ENCODE assay signal across 9 cellular contexts in the genomic region with DNA sequence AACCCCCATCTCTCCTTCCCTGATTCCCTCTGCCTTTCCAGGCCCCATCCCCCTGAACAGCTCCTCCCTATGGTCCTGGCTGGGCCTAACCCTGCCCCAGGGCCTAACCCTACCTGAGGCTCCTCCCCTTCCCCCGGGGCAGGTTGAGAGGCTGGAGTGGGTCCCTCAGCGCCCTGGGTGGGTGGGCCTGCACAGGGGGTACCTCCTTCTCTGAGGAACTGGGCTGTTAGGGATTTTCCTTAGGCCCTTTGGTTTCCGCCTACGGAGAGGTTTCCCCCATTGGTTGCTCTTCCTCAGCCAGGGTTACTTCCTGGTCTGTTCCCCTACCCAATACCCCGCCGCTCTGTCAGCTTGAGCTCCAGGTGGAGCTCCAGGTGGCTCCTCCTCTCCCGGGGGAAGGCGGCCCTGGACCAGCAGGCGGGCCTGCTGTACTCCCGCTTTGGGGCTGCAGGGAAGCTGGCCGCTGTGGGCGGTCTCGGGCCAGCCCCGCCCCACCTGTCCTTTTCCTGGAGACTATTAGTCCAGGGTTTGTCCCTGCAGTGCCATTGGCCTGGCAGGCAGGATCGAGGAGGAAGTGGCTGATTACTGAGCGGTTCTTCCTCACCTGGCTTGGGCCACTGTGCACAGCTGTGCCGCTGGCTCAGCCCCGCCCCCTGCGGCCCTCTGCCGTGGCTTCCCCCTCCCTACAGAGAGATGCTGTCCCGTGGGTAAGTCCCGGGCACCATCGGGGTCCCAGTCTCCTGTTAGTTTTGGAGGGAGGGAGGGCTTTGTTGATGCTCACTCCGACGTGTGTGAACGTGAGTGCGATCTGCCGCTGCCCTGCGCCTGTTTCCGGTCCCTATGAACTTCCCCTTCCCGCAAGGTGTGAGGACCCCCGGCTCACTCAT. TPM values are rescaled to one million over a fixed set of nuclear protein-coding genes. Genes with fewer than 3 reads are reported as not detected.
DNase-seq lines count a peak whose midpoint lies in the region; ATAC-seq, FAIRE-seq and TF ChIP-seq lines count a peak whose summit lies in the region.
"Had no signal": no experiment of that assay in that cellular context is flagged by ENCODE, and none has a peak within 500 bp of the region (broad histone marks: within the 10 kb centered on the region; RNA-seq: fewer than 3 reads in every experiment).

No MANE protein-coding gene starts in this region.

- intact Hi-C loops in ovary (cut with DNase I) = loop anchor here in 3 of 4 donors (5.0 kb wide), 1 partner anchor 166 kb away; no protein-coding TSS in a partner anchor

- H3K27ac ChIP-seq in A549 = peak overlapping the region; percentile 80 to 90
- peak overlapping the region in 1 of 2 donors; percentile 23 for H3K27ac ChIP-seq in ovary
- no peak overlapping the region for H3K27ac ChIP-seq in brain microvascular endothelial cell

- H3K4me1 Mint-ChIP-seq in activated CD4-positive, alpha-beta T cell treated with anti-CD3 and anti-CD28 coated beads, Interleukin-2, amount 10 ng/mL, durations not matched to agents 7 days and 5 days = peaks cover 74% of the 10 kb centered on the region

- in situ Hi-C loops in brain microvascular endothelial cell (cut with HindIII; ENCODE audit: low pct_ligation_motif_present, low sequenced_read_pairs) = no loop called here

- DNase-seq in A549 (ENCODE audit: low read depth in 1 of 2, low spot score in 1 of 2) (peak; percentile 93 to 96), GM19239 (ENCODE audit: insufficient read length, low spot score) (no peak), NCI-H146 (lab: John Stamatoyannopoulos, UW) (peak; percentile 100), erythroblast (lab: John Stamatoyannopoulos, UW) (no peak), ovary (peak in 4 of 5 donors; percentile 41 to 68 (median 54)), brain microvascular endothelial cell (no peak)
- peak; percentile 81 for DNase-seq in activated CD4-positive, alpha-beta T cell treated with anti-CD3 and anti-CD28 coated beads, Interleukin-2, amount 10 ng/mL, durations not matched to agents 7 days and 5 days

- no peaks in the 10 kb centered on the region for H3K9me3 Mint-ChIP-seq in activated CD4-positive, alpha-beta T cell treated with anti-CD3 and anti-CD28 coated beads, Interleukin-2, amount 10 ng/mL, durations not matched to agents 7 days and 5 days

- H3K4me3 ChIP-seq in A549 (peak overlapping the region; percentile 59), ovary (no peak overlapping the region), brain microvascular endothelial cell (ENCODE audit: low read depth, low read length) (no peak overlapping the region)

- H3K36me3 Mint-ChIP-seq in activated CD4-positive, alpha-beta T cell treated with anti-CD3 and anti-CD28 coated beads, Interleukin-2, amount 10 ng/mL, durations not matched to agents 7 days and 5 days (ENCODE audit: low read depth) = peaks cover 5% of the 10 kb centered on the region

- H3K27ac Mint-ChIP-seq in activated CD4-positive, alpha-beta T cell treated with anti-CD3 and anti-CD28 coated beads, Interleukin-2, amount 10 ng/mL, durations not matched to agents 7 days and 5 days = peak overlapping the region; percentile 96

- POLR2A ChIA-PET in A549 (lab: Yijun Ruan, JAX) = interaction anchor here (0.9 to 6.1 kb wide), 10 partner anchors 10 to 181 kb away, joined by 3 to 174 read pairs (median 4); partner anchors contain the start of genes CDCA3, LPCAT3, SPSB2 and TPI1
- POLR2A ChIA-PET in activated CD4-positive, alpha-beta T cell treated with anti-CD3 and anti-CD28 coated beads, Interleukin-2, amount 10 ng/mL, durations not matched to agents 7 days and 5 days (lab: Charles Lee) = interaction anchor here (1.5 to 4.5 kb wide), 3 partner anchors 12 to 161 kb away, joined by 3 to 36 read pairs (median 35); no protein-coding TSS in a partner anchor

- peak; percentile 94 for TF ChIP-seq POLR2A in A549 (IDR thresholded peaks at IDR 0.05; ENCODE audit: low read length)
- TF ChIP-seq POLR2A in erythroblast (IDR thresholded peaks at IDR 0.05; ENCODE audit: low read length) = peak; percentile 38
- no peak for TF ChIP-seq POLR2A in ovary (IDR thresholded peaks at IDR 0.05)

- FAIRE-seq in A549 (lab: Jason Lieb, UNC) (no peak), GM19239 (lab: Jason Lieb, UNC) (peak; percentile 92)

- peak overlapping the region; percentile 88 for H3K4me2 ChIP-seq in A549

- CTCF ChIA-PET in A549 (lab: Yijun Ruan, JAX) = interaction anchor here (0.8 to 22.6 kb wide), 18 partner anchors 9 to 242 kb away, joined by 3 to 370 read pairs (median 6); partner anchors contain the start of genes ATN1, C1R, C1RL and C1S
- CTCF ChIA-PET in activated CD4-positive, alpha-beta T cell treated with anti-CD3 and anti-CD28 coated beads, Interleukin-2, amount 10 ng/mL, durations not matched to agents 7 days and 5 days (lab: Charles Lee) = interaction anchor here (0.6 to 17.8 kb wide), 9 partner anchors 9 to 885 kb away, joined by 3 to 388 read pairs (median 7); partner anchors contain the start of gene C1RL

- 2% methylated on average over 17 of the region's 32 CpGs for WGBS in A549 (ENCODE audit: missing lambda C conversion rate)
- 32 to 38% (median 35%) methylated on average over 31 to 32 of the region's 32 CpGs for WGBS in ovary, 3 donors

- TF ChIP-seq RAD21 in A549 (conservative IDR thresholded peaks at IDR 0.05 in 1 of 2, IDR thresholded peaks at IDR 0.05 in 1 of 2) = no peak

- peaks cover 36% of the 10 kb centered on the region for H3K4me1 ChIP-seq in A549
- peaks cover 12% of the 10 kb centered on the region for H3K4me1 ChIP-seq in ovary (ENCODE audit: insufficient read depth)

- H3K27me3 Mint-ChIP-seq in activated CD4-positive, alpha-beta T cell treated with anti-CD3 and anti-CD28 coated beads, Interleukin-2, amount 10 ng/mL, durations not matched to agents 7 days and 5 days = no peaks in the 10 kb centered on the region

- ATAC-seq in A549 = peak; percentile 54 to 78
- no peak for ATAC-seq in HG03457 (IDR thresholded peaks at IDR 0.05; ENCODE audit: unreplicated experiment)

- H3K4me3 Mint-ChIP-seq in activated CD4-positive, alpha-beta T cell treated with anti-CD3 and anti-CD28 coated beads, Interleukin-2, amount 10 ng/mL, durations not matched to agents 7 days and 5 days = peak overlapping the region; percentile 97

- H3K36me3 ChIP-seq in ovary = no peaks in the 10 kb centered on the region
- H3K36me3 ChIP-seq in brain microvascular endothelial cell (replicated peaks) = peaks cover 2% of the 10 kb centered on the region

- TF ChIP-seq EP300 in A549 (IDR thresholded peaks at IDR 0.05) = no peak
- no peak for TF ChIP-seq EP300 in ovary (IDR thresholded peaks at IDR 0.05)

- H3K9me3 ChIP-seq in A549 (no peaks in the 10 kb centered on the region), ovary (no peaks in the 10 kb centered on the region)

- no peak for TF ChIP-seq CTCF in A549 (IDR thresholded peaks at IDR 0.05)
- no peak for TF ChIP-seq CTCF in ovary (IDR thresholded peaks at IDR 0.05)
- no peak for TF ChIP-seq CTCF in brain microvascular endothelial cell (IDR thresholded peaks at IDR 0.05; ENCODE audit: low read depth, low read length, missing control alignments)

- no peaks in the 10 kb centered on the region for H3K27me3 ChIP-seq in ovary
- no peaks in the 10 kb centered on the region for H3K27me3 ChIP-seq in brain microvascular endothelial cell (replicated peaks)

RNA-seq across cellular contexts. Expression of gene C12orf57, which starts 2.5 kb away (rescaled TPM):
- polyA plus RNA-seq in A549 (2011; rRNA removed) (466 and 493 TPM in 2 replicates), A549 (2017; fragmentation: RNase III; extraction: RNeasy Plus Mini Kit Qiagen cat#74134 plus additional on column Dnase treatment) (224 to 273 TPM (median 261 TPM) in 3 replicates), ovary (1,000 to 10,000 TPM in 1 of 2 donors, 10 to 100 TPM in 1; 40.3 to 1,266 TPM)
- 958 and 1,062 TPM in 2 replicates for polyA plus RNA-seq in A549 (2012; cell fraction: cytosol; rRNA removed)
- 535 and 597 TPM in 2 replicates for polyA plus RNA-seq in A549 (2012; cell fraction: nucleus; rRNA removed)
- 98.2 and 108 TPM in 2 replicates for polyA minus RNA-seq in A549 (2011; rRNA and poly(A)+ RNA removed)
- 100 to 1,000 TPM; 156 to 181 TPM for total RNA-seq in activated CD4-positive, alpha-beta T cell treated with anti-CD3 and anti-CD28 coated beads, Interleukin-2, amount 10 ng/mL, durations not matched to agents 7 days and 5 days
- total RNA-seq in ovary = 1,000 to 10,000 TPM in 1 of 7 donors, 100 to 1,000 TPM in 6; 457 to 1,838 (median 633) TPM

RNA-seq across cellular contexts. Expression of gene RNU7-1, which starts 2.7 kb away (rescaled TPM):
- polyA plus RNA-seq in A549 (2011; rRNA removed) = not detected in 2 replicates
- polyA plus RNA-seq in A549 (2012; cell fraction: cytosol; rRNA removed) = not detected in 2 replicates
- polyA plus RNA-seq in A549 (2012; cell fraction: nucleus; rRNA removed) = not detected in 2 replicates
- polyA plus RNA-seq in A549 (2017; fragmentation: RNase III; extraction: RNeasy Plus Mini Kit Qiagen cat#74134 plus additional on column Dnase treatment) = not detected in 3 replicates
- not detected in 2 replicates for polyA minus RNA-seq in A549 (2011; rRNA and poly(A)+ RNA removed)
- total RNA-seq in activated CD4-positive, alpha-beta T cell treated with anti-CD3 and anti-CD28 coated beads, Interleukin-2, amount 10 ng/mL, durations not matched to agents 7 days and 5 days = not detected
- total RNA-seq in ovary = not detected
- polyA plus RNA-seq in ovary = not detected
- polyA plus RNA-seq: adipose tissue had no signal

RNA-seq across cellular contexts. Expression of gene PTPN6, which starts 4.9 kb away (rescaled TPM):
- polyA plus RNA-seq in A549 (2011; rRNA removed) = 18.9 and 29.0 TPM in 2 replicates
- polyA plus RNA-seq in A549 (2012; cell fraction: cytosol; rRNA removed) = 29.3 and 29.7 TPM in 2 replicates
- polyA plus RNA-seq in A549 (2012; cell fraction: nucleus; rRNA removed) = 53.2 and 54.2 TPM in 2 replicates
- 14.2 to 17.1 TPM (median 15.1 TPM) in 3 replicates for polyA plus RNA-seq in A549 (2017; fragmentation: RNase III; extraction: RNeasy Plus Mini Kit Qiagen cat#74134 plus additional on column Dnase treatment)
- polyA minus RNA-seq in A549 (2011; rRNA and poly(A)+ RNA removed) = 17.7 and 25.4 TPM in 2 replicates
- total RNA-seq in activated CD4-positive, alpha-beta T cell treated with anti-CD3 and anti-CD28 coated beads, Interleukin-2, amount 10 ng/mL, durations not matched to agents 7 days and 5 days = 100 to 1,000 TPM; 346 to 354 TPM
- 10 to 100 TPM in 3 of 7 donors, 1 to 10 TPM in 4; 4.6 to 19.8 (median 9.8) TPM for total RNA-seq in ovary
- 10 to 100 TPM in 1 of 2 donors, 1 to 10 TPM in 1; 6.9 to 25.3 TPM for polyA plus RNA-seq in ovary

RNA-seq across cellular contexts. Expression of gene ATN1, which starts 18.5 kb away (rescaled TPM):
- 11.3 and 23.1 TPM in 2 replicates for polyA plus RNA-seq in A549 (2011; rRNA removed)
- polyA plus RNA-seq in A549 (2012; cell fraction: cytosol; rRNA removed) = 26.7 and 40.3 TPM in 2 replicates
- 96.0 and 102 TPM in 2 replicates for polyA plus RNA-seq in A549 (2012; cell fraction: nucleus; rRNA removed)
- polyA plus RNA-seq in A549 (2017; fragmentation: RNase III; extraction: RNeasy Plus Mini Kit Qiagen cat#74134 plus additional on column Dnase treatment) = 40.3 to 51.6 TPM (median 51.2 TPM) in 3 replicates
- polyA minus RNA-seq in A549 (2011; rRNA and poly(A)+ RNA removed) = 14.1 and 24.0 TPM in 2 replicates
- total RNA-seq in activated CD4-positive, alpha-beta T cell treated with anti-CD3 and anti-CD28 coated beads, Interleukin-2, amount 10 ng/mL, durations not matched to agents 7 days and 5 days = 10 to 100 TPM; 27.3 to 27.6 TPM
- total RNA-seq in ovary = 100 to 1,000 TPM in 5 of 7 donors, 10 to 100 TPM in 2; 73.9 to 324 (median 206) TPM
- polyA plus RNA-seq in ovary = 100 to 1,000 TPM in 1 of 2 donors, 10 to 100 TPM in 1; 41.6 to 179 TPM

RNA-seq across cellular contexts. Expression of gene PHB2, which starts 24.2 kb away (rescaled TPM):
- polyA plus RNA-seq in A549 (2011; rRNA removed) (296 and 297 TPM in 2 replicates), A549 (2017; fragmentation: RNase III; extraction: RNeasy Plus Mini Kit Qiagen cat#74134 plus additional on column Dnase treatment) (292 to 313 TPM (median 293 TPM) in 3 replicates), ovary (100 to 1,000 TPM; 129 to 285 TPM)
- 618 and 641 TPM in 2 replicates for polyA plus RNA-seq in A549 (2012; cell fraction: cytosol; rRNA removed)
- 611 and 629 TPM in 2 replicates for polyA plus RNA-seq in A549 (2012; cell fraction: nucleus; rRNA removed)
- polyA minus RNA-seq in A549 (2011; rRNA and poly(A)+ RNA removed) = 232 and 240 TPM in 2 replicates
- 100 to 1,000 TPM; 214 to 230 TPM for total RNA-seq in activated CD4-positive, alpha-beta T cell treated with anti-CD3 and anti-CD28 coated beads, Interleukin-2, amount 10 ng/mL, durations not matched to agents 7 days and 5 days
- 100 to 1,000 TPM; 220 to 324 (median 269) TPM for total RNA-seq in ovary

Comparison
In these comparisons a context has a peak if more than half of its experiments do, and no peak if none do; other contexts are left out.
1. DNase-seq: peak in A549 (2 of 2), NCI-H146 (single experiment), activated CD4-positive, alpha-beta T cell treated with anti-CD3 and anti-CD28 coated beads, Interleukin-2, amount 10 ng/mL, durations not matched to agents 7 days and 5 days (single experiment) and ovary (4 of 5); none in GM19239 (single experiment), erythroblast (0 of 2) and brain microvascular endothelial cell (single experiment).
2. RNA of gene PTPN6, which starts 4.9 kb away (total RNA-seq): 346 to 354 TPM in activated CD4-positive, alpha-beta T cell treated with anti-CD3 and anti-CD28 coated beads, Interleukin-2, amount 10 ng/mL, durations not matched to agents 7 days and 5 days; 4.6 to 19.8 TPM in ovary; every median in the first group is over 10 times any median in the second.